9 cellular contexts compared by ENCODE assay signal in the genomic region with DNA sequence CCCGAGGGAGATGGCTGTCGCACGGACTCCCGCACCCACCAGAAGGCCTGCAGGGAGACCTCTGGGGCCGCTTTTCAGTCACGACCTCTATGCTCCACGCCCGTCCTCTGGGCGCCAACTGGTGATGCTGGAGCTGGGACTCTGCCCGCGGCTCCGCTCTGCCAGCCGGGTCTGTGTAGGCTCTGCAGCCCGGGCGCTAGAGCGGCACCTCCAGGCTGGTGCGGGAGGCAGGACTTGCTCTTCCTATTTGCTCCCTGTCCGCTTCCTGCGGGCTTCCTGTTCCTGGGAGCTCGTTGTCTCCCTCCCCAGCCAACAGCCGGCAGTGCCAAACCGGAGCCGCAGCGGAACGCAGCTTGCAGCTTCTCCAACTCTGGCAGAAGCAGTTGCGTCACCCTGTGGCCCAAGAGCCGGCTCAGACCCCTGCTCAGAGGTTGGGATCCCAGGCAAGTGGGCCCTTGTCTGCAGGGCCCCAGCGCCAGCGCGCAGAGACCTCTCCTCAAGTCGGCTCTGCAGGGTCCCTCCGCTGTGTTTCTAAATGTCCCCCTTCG.
DNase-seq lines count a peak whose midpoint lies in the region; ATAC-seq and TF ChIP-seq lines count a peak whose summit lies in the region.
"Had no signal": no experiment of that assay in that cellular context is flagged by ENCODE, and none has a peak within 500 bp of the region (broad histone marks: within the 10 kb centered on the region; RNA-seq: fewer than 3 reads in every experiment).

No MANE protein-coding gene starts in this region.

- CTCF ChIA-PET in CD4-positive, alpha-beta T cell (lab: Charles Lee), result no interaction called here

- H3K4me1 Mint-ChIP-seq in activated T-cell treated with anti-CD3 and anti-CD28 coated beads, Interleukin-2, amount 50 U/mL, for 24 hours (ENCODE audit: low read depth), result no peaks in the 10 kb centered on the region
- no peaks in the 10 kb centered on the region for H3K4me1 Mint-ChIP-seq in CD4-positive, alpha-beta T cell (ENCODE audit: low read depth)

- H3K36me3 ChIP-seq in mucosa of rectum (ENCODE audit: control insufficient read depth in 2 of 2, insufficient read depth in 2 of 2, low read length in 2 of 2), result no peaks in the 10 kb centered on the region

- peaks cover 7 to 14% of the 10 kb centered on the region in 2 donors for H3K4me1 ChIP-seq in mucosa of rectum (ENCODE audit: control insufficient read depth in 2 of 2, insufficient read depth in 2 of 2, low read length in 2 of 2)

- ATAC-seq in CD4-positive, alpha-beta T cell (ENCODE audit: poor library complexity), result no peak
- ATAC-seq in GM18868 (IDR thresholded peaks at IDR 0.05; ENCODE audit: unreplicated experiment), result no peak

- no peak overlapping the region for H3K4me3 Mint-ChIP-seq in activated T-cell treated with anti-CD3 and anti-CD28 coated beads, Interleukin-2, amount 50 U/mL, for 24 hours
- H3K4me3 Mint-ChIP-seq in CD4-positive, alpha-beta T cell, result no peak overlapping the region

- H3K9me3 ChIP-seq in mucosa of rectum (ENCODE audit: control insufficient read depth in 2 of 2, low read length in 2 of 2), result no peaks in the 10 kb centered on the region
- no peaks in the 10 kb centered on the region for H3K9me3 ChIP-seq in CD4-positive, alpha-beta T cell (ENCODE audit: control insufficient read depth, low read length)

- no peak overlapping the region for H3K27ac ChIP-seq in 22Rv1
- H3K27ac ChIP-seq in mucosa of rectum (ENCODE audit: low read depth in 2 of 2, low read length in 2 of 2), result no peak overlapping the region
- H3K27ac ChIP-seq in CD4-positive, alpha-beta T cell (ENCODE audit: low read depth, low read length), result no peak overlapping the region

- TF ChIP-seq CTCF in 22Rv1 (IDR thresholded peaks at IDR 0.05), result peak; percentile 84
- peak; percentile 37 for TF ChIP-seq CTCF in epithelial cell of proximal tubule (conservative IDR thresholded peaks at IDR 0.05; ENCODE audit: low read depth, low read length)
- TF ChIP-seq CTCF in CD4-positive, alpha-beta T cell (IDR thresholded peaks at IDR 0.05), result no peak

- no peaks in the 10 kb centered on the region for H3K36me3 Mint-ChIP-seq in activated T-cell treated with anti-CD3 and anti-CD28 coated beads, Interleukin-2, amount 50 U/mL, for 24 hours (ENCODE audit: low read depth)
- no peaks in the 10 kb centered on the region for H3K36me3 Mint-ChIP-seq in CD4-positive, alpha-beta T cell (ENCODE audit: low read depth)

- peaks cover 19% of the 10 kb centered on the region for H3K27me3 Mint-ChIP-seq in activated T-cell treated with anti-CD3 and anti-CD28 coated beads, Interleukin-2, amount 50 U/mL, for 24 hours
- H3K27me3 Mint-ChIP-seq in CD4-positive, alpha-beta T cell, result peaks cover 10% of the 10 kb centered on the region

- DNase-seq in NCI-H1092 (lab: John Stamatoyannopoulos, UW) (peak; percentile 78), epithelial cell of proximal tubule (ENCODE audit: low read depth) (no peak)
- no peak for DNase-seq in activated naive CD4-positive, alpha-beta T cell (lab: John Stamatoyannopoulos, UW)
- no peak for DNase-seq in activated T-cell treated with anti-CD3 and anti-CD28 coated beads, Interleukin-2, amount 50 U/mL, for 24 hours
- no peak for DNase-seq in CD4-positive, alpha-beta T cell
- DNase-seq: DND-41 had no signal

- H3K27ac Mint-ChIP-seq in activated T-cell treated with anti-CD3 and anti-CD28 coated beads, Interleukin-2, amount 50 U/mL, for 24 hours, result no peak overlapping the region
- no peak overlapping the region for H3K27ac Mint-ChIP-seq in CD4-positive, alpha-beta T cell

- no peaks in the 10 kb centered on the region for H3K27me3 ChIP-seq in mucosa of rectum (ENCODE audit: control insufficient read depth in 2 of 2, insufficient read depth in 2 of 2, low read length in 2 of 2)
- no peaks in the 10 kb centered on the region for H3K27me3 ChIP-seq in CD4-positive, alpha-beta T cell (ENCODE audit: control insufficient read depth, insufficient read depth, low read length)

- H3K9me3 Mint-ChIP-seq in activated T-cell treated with anti-CD3 and anti-CD28 coated beads, Interleukin-2, amount 50 U/mL, for 24 hours, result no peaks in the 10 kb centered on the region
- no peaks in the 10 kb centered on the region for H3K9me3 Mint-ChIP-seq in CD4-positive, alpha-beta T cell

- intact Hi-C loops in CD4-positive, alpha-beta T cell (cut with DNase I, micrococcal nuclease), result no loop called here

- POLR2A ChIA-PET in CD4-positive, alpha-beta T cell (lab: Charles Lee), result no interaction called here

- H3K4me3 ChIP-seq in epithelial cell of proximal tubule (ENCODE audit: low read depth, low read length), result peak overlapping the region; percentile 19
- H3K4me3 ChIP-seq in mucosa of rectum (ENCODE audit: low read length in 2 of 2), result peak overlapping the region; percentile 53 to 59

- peak overlapping the region in 1 of 2 donors; percentile 49 for H3K9ac ChIP-seq in mucosa of rectum (ENCODE audit: low read depth in 1 of 2, low read length in 2 of 2)
